Comparison of ENCODE assay signal across 21 cellular contexts in genomic region chr11:8049084-8049483, GRCh38. TPM values are rescaled to one million over a fixed set of nuclear protein-coding genes. Genes with fewer than 3 reads are reported as not detected.
A peak's percentile ranks its signal among the peaks of the same experiment; 100 is the strongest.
DNase-seq lines count a peak whose midpoint lies in the region; ATAC-seq and TF ChIP-seq lines count a peak whose summit lies in the region.
"Had no signal": no experiment of that assay in that cellular context is flagged by ENCODE, and none has a peak within 500 bp of the region (broad histone marks: within the 10 kb centered on the region; RNA-seq: fewer than 3 reads in every experiment).

No MANE protein-coding gene starts in this region.

- ATAC-seq in activated CD8-positive, alpha-beta T cell treated with anti-CD3 and anti-CD28 coated beads, Interleukin-2, amount 10 ng/mL, durations not matched to agents 7 days and 5 days, result no peak
- no peak for ATAC-seq in activated CD8-positive, alpha-beta T cell treated with anti-CD3 and anti-CD28 coated beads for 36 hours
- ATAC-seq in left ventricle myocardium superior, result peak; percentile 65
- ATAC-seq in Right ventricle myocardium superior (ENCODE audit: poor library complexity), result no peak
- ATAC-seq in sciatic nerve, result no peak
- ATAC-seq: CD8-positive, alpha-beta T cell; HCT116 had no signal

- H3K4me3 Mint-ChIP-seq in activated CD8-positive, alpha-beta T cell treated with anti-CD3 and anti-CD28 coated beads, Interleukin-2, amount 10 ng/mL, durations not matched to agents 7 days and 5 days, result no peak overlapping the region
- no peak overlapping the region for H3K4me3 Mint-ChIP-seq in activated CD8-positive, alpha-beta T cell treated with anti-CD3 and anti-CD28 coated beads for 36 hours
- no peak overlapping the region for H3K4me3 Mint-ChIP-seq in osteocyte (ENCODE audit: unreplicated experiment)
- H3K4me3 Mint-ChIP-seq: B cell; CD4-positive, CD25-positive, alpha-beta regulatory T cell; CD8-positive, alpha-beta T cell; HFFc6 had no signal

- no peaks in the 10 kb centered on the region for H3K9me3 ChIP-seq in spleen
- H3K9me3 ChIP-seq: BLaER1, Caco-2 had no signal

- no peak for TF ChIP-seq CTCF in activated CD8-positive, alpha-beta T cell treated with anti-CD3 and anti-CD28 coated beads for 36 hours (IDR thresholded peaks at IDR 0.05)
- no peak for TF ChIP-seq CTCF in osteocyte (IDR thresholded peaks at IDR 0.05)
- no peak for TF ChIP-seq CTCF in spleen (IDR thresholded peaks at IDR 0.05 in 8 of 11, conservative IDR thresholded peaks at IDR 0.05 in 3 of 11)

- POLR2A ChIA-PET in activated CD8-positive, alpha-beta T cell treated with anti-CD3 and anti-CD28 coated beads, Interleukin-2, amount 10 ng/mL, durations not matched to agents 7 days and 5 days (lab: Charles Lee), result no interaction called here
- POLR2A ChIA-PET in activated CD8-positive, alpha-beta T cell treated with anti-CD3 and anti-CD28 coated beads for 36 hours (lab: Charles Lee), result interaction anchor here (1.1 kb wide), 1 partner anchor 40 kb away, joined by 3 read pairs; no protein-coding TSS in a partner anchor

- no peaks in the 10 kb centered on the region for H3K36me3 Mint-ChIP-seq in activated CD8-positive, alpha-beta T cell treated with anti-CD3 and anti-CD28 coated beads, Interleukin-2, amount 10 ng/mL, durations not matched to agents 7 days and 5 days (ENCODE audit: low read depth)
- H3K36me3 Mint-ChIP-seq in activated CD8-positive, alpha-beta T cell treated with anti-CD3 and anti-CD28 coated beads for 36 hours (ENCODE audit: low read depth), result no peaks in the 10 kb centered on the region
- no peaks in the 10 kb centered on the region for H3K36me3 Mint-ChIP-seq in osteocyte (ENCODE audit: unreplicated experiment)
- H3K36me3 Mint-ChIP-seq: CD4-positive, CD25-positive, alpha-beta regulatory T cell; CD8-positive, alpha-beta T cell had no signal

- peak; percentile 9 for DNase-seq in activated CD8-positive, alpha-beta T cell treated with anti-CD3 and anti-CD28 coated beads, Interleukin-2, amount 10 ng/mL, durations not matched to agents 7 days and 5 days
- no peak for DNase-seq in activated CD8-positive, alpha-beta T cell treated with anti-CD3 and anti-CD28 coated beads for 36 hours
- DNase-seq in left ventricle myocardium superior, result no peak
- no peak for DNase-seq in Right ventricle myocardium superior
- DNase-seq in osteocyte (ENCODE audit: extremely low spot score, unreplicated experiment), result peak; percentile 62
- peak; percentile 18 for DNase-seq in spleen
- DNase-seq in sciatic nerve (ENCODE audit: low spot score), result no peak
- no peak for DNase-seq in NCI-H345 (lab: John Stamatoyannopoulos, UW)
- DNase-seq: Caco-2; CD4-positive, CD25-positive, alpha-beta regulatory T cell; CD8-positive, alpha-beta T cell; DMS153; DND-41; GM23248; H7; HFFc6 had no signal

- no peaks in the 10 kb centered on the region for H3K9me3 Mint-ChIP-seq in activated CD8-positive, alpha-beta T cell treated with anti-CD3 and anti-CD28 coated beads, Interleukin-2, amount 10 ng/mL, durations not matched to agents 7 days and 5 days (ENCODE audit: insufficient read depth)
- no peaks in the 10 kb centered on the region for H3K9me3 Mint-ChIP-seq in activated CD8-positive, alpha-beta T cell treated with anti-CD3 and anti-CD28 coated beads for 36 hours
- no peaks in the 10 kb centered on the region for H3K9me3 Mint-ChIP-seq in osteocyte (ENCODE audit: unreplicated experiment)
- H3K9me3 Mint-ChIP-seq: CD8-positive, alpha-beta T cell; HFFc6 had no signal

- no peaks in the 10 kb centered on the region for H3K36me3 ChIP-seq in spleen
- H3K36me3 ChIP-seq: BLaER1 had no signal

- H3K27me3 ChIP-seq in spleen (replicated peaks in 1 of 7), result peaks cover 0 to 11% (median 0%) of the 10 kb centered on the region in 7 donors
- H3K27me3 ChIP-seq: BLaER1 had no signal

- H3K27ac ChIP-seq in spleen, result no peak overlapping the region
- H3K27ac ChIP-seq: 22Rv1, BLaER1, C4-2B, GM23248 had no signal

- H3K27ac Mint-ChIP-seq in activated CD8-positive, alpha-beta T cell treated with anti-CD3 and anti-CD28 coated beads, Interleukin-2, amount 10 ng/mL, durations not matched to agents 7 days and 5 days, result no peak overlapping the region
- H3K27ac Mint-ChIP-seq in activated CD8-positive, alpha-beta T cell treated with anti-CD3 and anti-CD28 coated beads for 36 hours, result no peak overlapping the region
- no peak overlapping the region for H3K27ac Mint-ChIP-seq in osteocyte (ENCODE audit: unreplicated experiment)
- H3K27ac Mint-ChIP-seq: B cell; CD4-positive, CD25-positive, alpha-beta regulatory T cell; CD8-positive, alpha-beta T cell; HFFc6 had no signal

- H3K4me1 ChIP-seq in spleen, result no peaks in the 10 kb centered on the region
- H3K4me1 ChIP-seq: BLaER1, Caco-2 had no signal

- intact Hi-C loops in activated CD8-positive, alpha-beta T cell treated with anti-CD3 and anti-CD28 coated beads for 36 hours (cut with micrococcal nuclease), result no loop called here
- intact Hi-C loops in left ventricle myocardium superior (cut with micrococcal nuclease) (no loop called here), Right ventricle myocardium superior (cut with DNase I) (no loop called here), spleen (cut with DNase I; ENCODE audit: low total_unique reads) (no loop called here), sciatic nerve (cut with DNase I) (no loop called here)

- H3K4me3 ChIP-seq in spleen, result no peak overlapping the region
- H3K4me3 ChIP-seq: BLaER1, GM23248 had no signal

- no peaks in the 10 kb centered on the region for H3K4me1 Mint-ChIP-seq in activated CD8-positive, alpha-beta T cell treated with anti-CD3 and anti-CD28 coated beads, Interleukin-2, amount 10 ng/mL, durations not matched to agents 7 days and 5 days (ENCODE audit: low read depth)
- H3K4me1 Mint-ChIP-seq in activated CD8-positive, alpha-beta T cell treated with anti-CD3 and anti-CD28 coated beads for 36 hours (ENCODE audit: low read depth), result no peaks in the 10 kb centered on the region
- no peaks in the 10 kb centered on the region for H3K4me1 Mint-ChIP-seq in osteocyte (ENCODE audit: unreplicated experiment)
- H3K4me1 Mint-ChIP-seq: B cell; CD4-positive, CD25-positive, alpha-beta regulatory T cell had no signal

- TF ChIP-seq POLR2A in spleen (IDR thresholded peaks at IDR 0.05), result no peak

- 73 to 92% (median 82%) methylated on average over 3 of the region's 3 CpGs for WGBS in spleen, 5 donors

- H3K27me3 Mint-ChIP-seq in activated CD8-positive, alpha-beta T cell treated with anti-CD3 and anti-CD28 coated beads, Interleukin-2, amount 10 ng/mL, durations not matched to agents 7 days and 5 days (ENCODE audit: low read depth), result peaks cover 28% of the 10 kb centered on the region
- peaks cover 12% of the 10 kb centered on the region for H3K27me3 Mint-ChIP-seq in activated CD8-positive, alpha-beta T cell treated with anti-CD3 and anti-CD28 coated beads for 36 hours
- peaks cover 50% of the 10 kb centered on the region for H3K27me3 Mint-ChIP-seq in osteocyte (ENCODE audit: unreplicated experiment)

- CTCF ChIA-PET in activated CD8-positive, alpha-beta T cell treated with anti-CD3 and anti-CD28 coated beads, Interleukin-2, amount 10 ng/mL, durations not matched to agents 7 days and 5 days (lab: Charles Lee), result interaction anchor here (2.7 kb wide), 1 partner anchor 50 kb away, joined by 8 read pairs; no protein-coding TSS in a partner anchor
- CTCF ChIA-PET in activated CD8-positive, alpha-beta T cell treated with anti-CD3 and anti-CD28 coated beads for 36 hours (lab: Charles Lee), result interaction anchor here (1.3 kb wide), 1 partner anchor 16 kb away, joined by 4 read pairs; no protein-coding TSS in a partner anchor

RNA-seq across cellular contexts. Expression of gene TUB, which starts 31.9 kb away (rescaled TPM):
- total RNA-seq in activated CD8-positive, alpha-beta T cell treated with anti-CD3 and anti-CD28 coated beads, Interleukin-2, amount 10 ng/mL, durations not matched to agents 7 days and 5 days, result not detected
- total RNA-seq in activated CD8-positive, alpha-beta T cell treated with anti-CD3 and anti-CD28 coated beads for 36 hours, result under 1 TPM; 0.05 to 0.16 TPM
- total RNA-seq in left ventricle myocardium superior (22.3 TPM), Right ventricle myocardium superior (20.5 TPM), osteocyte (7.8 and 8.7 TPM in 2 replicates), spleen (1 to 10 TPM; 1.4 to 3.2 (median 2.1) TPM), sciatic nerve (12.9 TPM)
- under 1 TPM; 0.17 to 0.42 (median 0.21) TPM for polyA plus RNA-seq in spleen
- total RNA-seq: Caco-2; CD8-positive, alpha-beta T cell had no signal

Comparison
In these comparisons a context has a peak if more than half of its experiments do, and no peak if none do; other contexts are left out.
1. DNase-seq: peak in activated CD8-positive, alpha-beta T cell treated with anti-CD3 and anti-CD28 coated beads, Interleukin-2, amount 10 ng/mL, durations not matched to agents 7 days and 5 days (single experiment), osteocyte (single experiment) and spleen (single experiment); none in activated CD8-positive, alpha-beta T cell treated with anti-CD3 and anti-CD28 coated beads for 36 hours (single experiment), left ventricle myocardium superior (single experiment), Right ventricle myocardium superior (single experiment), sciatic nerve (single experiment) and NCI-H345 (single experiment).